26 cellular contexts compared by ENCODE assay signal in the genomic region with DNA sequence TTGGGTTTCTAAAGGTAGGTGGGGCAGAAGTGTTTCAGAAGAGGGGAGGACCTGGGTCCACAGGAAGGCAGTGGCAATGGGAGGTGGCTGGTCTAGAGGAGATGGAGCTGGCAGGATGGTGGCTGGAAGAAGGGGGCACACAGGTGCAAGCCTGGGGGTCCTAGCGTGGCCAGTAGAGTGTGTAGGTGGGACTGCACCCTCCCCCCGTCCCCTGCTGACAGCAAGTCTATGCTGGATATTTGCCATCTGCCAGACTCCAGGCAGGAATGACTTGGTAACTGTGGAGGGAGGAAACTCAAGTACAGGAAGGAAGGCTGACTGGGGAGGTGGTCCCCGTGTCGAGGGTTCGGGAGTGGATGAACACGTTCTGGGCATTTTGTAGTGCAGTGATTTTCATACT. TPM values are rescaled to one million over a fixed set of nuclear protein-coding genes. Genes with fewer than 3 reads are reported as not detected.
A peak's percentile ranks its signal among the peaks of the same experiment; 100 is the strongest.
DNase-seq lines count a peak whose midpoint lies in the region; ATAC-seq and TF ChIP-seq lines count a peak whose summit lies in the region.
"Had no signal": no experiment of that assay in that cellular context is flagged by ENCODE, and none has a peak within 500 bp of the region (broad histone marks: within the 10 kb centered on the region; RNA-seq: fewer than 3 reads in every experiment).

No MANE protein-coding gene starts in this region.

- no peak overlapping the region for H2BK12ac ChIP-seq in neuronal stem cell (ENCODE audit: low read length)

- no peak overlapping the region for H4K91ac ChIP-seq in neuronal stem cell (ENCODE audit: low read depth, low read length, poor library complexity)

- H3K4me3 Mint-ChIP-seq in HFFc6 = no peak overlapping the region
- no peak overlapping the region for H3K4me3 Mint-ChIP-seq in activated CD8-positive, alpha-beta T cell treated with anti-CD3 and anti-CD28 coated beads, Interleukin-2, amount 10 ng/mL, durations not matched to agents 7 days and 5 days
- H3K4me3 Mint-ChIP-seq: activated naive CD4-positive, alpha-beta T cell treated with anti-CD3 and anti-CD28 coated beads, Interleukin-2, amount 50 U/mL, for 24 hours; natural killer cell treated with Interleukin-12 subunit alpha and Interleukin-12 subunit beta and Interleukin-15 and Interleukin-18, amount 100 ng/mL, for 72 hours; T-helper 1 cell treated with Interleukin-12 subunit alpha and Interleukin-12 subunit beta and Interleukin-4 antibody, amounts not matched to agents 30 μg/mL and 1 μg/mL, for 36 hours; type B pancreatic cell had no signal

- H2BK15ac ChIP-seq in neuronal stem cell (ENCODE audit: low read length) = no peak overlapping the region

- H3K4ac ChIP-seq in neuronal stem cell (ENCODE audit: low read length) = no peak overlapping the region

- H3K9ac ChIP-seq in neuronal stem cell (ENCODE audit: low read depth, low read length, poor library complexity) = peak overlapping the region; percentile 77
- H3K9ac ChIP-seq: SK-N-SH had no signal

- no peak overlapping the region for H3K14ac ChIP-seq in neuronal stem cell (ENCODE audit: low read length)

- no peak overlapping the region for H4K8ac ChIP-seq in neuronal stem cell (ENCODE audit: low read depth, low read length)

- H2AFZ ChIP-seq in neuronal stem cell (ENCODE audit: low read length) = no peak overlapping the region

- no peak overlapping the region for H3K18ac ChIP-seq in neuronal stem cell (ENCODE audit: low read length)

- no peaks in the 10 kb centered on the region for H3K4me1 ChIP-seq in neuronal stem cell (ENCODE audit: control insufficient read depth in 2 of 2, insufficient read depth in 1 of 2, low read depth in 1 of 2, low read length in 2 of 2)
- H3K4me1 ChIP-seq: pancreas had no signal

- intact Hi-C loops in Right ventricle myocardium superior (cut with DNase I) = no loop called here

- H3K9me3 ChIP-seq in neuronal stem cell (replicated peaks in 1 of 2; ENCODE audit: control insufficient read depth in 2 of 2, insufficient read depth in 1 of 2, low read depth in 1 of 2, low read length in 2 of 2) = peaks cover 4 to 6% of the 10 kb centered on the region in 2 donors
- H3K9me3 ChIP-seq: pancreas, SK-N-SH had no signal

- H3K4me1 Mint-ChIP-seq in HFFc6 (ENCODE audit: low read depth) = peaks cover 17% of the 10 kb centered on the region
- H3K4me1 Mint-ChIP-seq in activated CD8-positive, alpha-beta T cell treated with anti-CD3 and anti-CD28 coated beads, Interleukin-2, amount 10 ng/mL, durations not matched to agents 7 days and 5 days (ENCODE audit: low read depth) = peaks cover 60% of the 10 kb centered on the region

- peaks cover 19% of the 10 kb centered on the region for H3K36me3 Mint-ChIP-seq in HFFc6 (ENCODE audit: low read depth)
- peaks cover 52% of the 10 kb centered on the region for H3K36me3 Mint-ChIP-seq in activated CD8-positive, alpha-beta T cell treated with anti-CD3 and anti-CD28 coated beads, Interleukin-2, amount 10 ng/mL, durations not matched to agents 7 days and 5 days (ENCODE audit: low read depth)

- H3K4me3 ChIP-seq in neuronal stem cell (ENCODE audit: low read length in 2 of 2) = peak overlapping the region in 1 of 2 donors; percentile 21
- H3K4me3 ChIP-seq: pancreas had no signal

- CTCF ChIA-PET in activated CD8-positive, alpha-beta T cell treated with anti-CD3 and anti-CD28 coated beads, Interleukin-2, amount 10 ng/mL, durations not matched to agents 7 days and 5 days (lab: Charles Lee) = no interaction called here

- H3K27ac Mint-ChIP-seq in HFFc6 = peak overlapping the region; percentile 1; the same call in 1 of the 2 replicates
- peak overlapping the region; percentile 25 for H3K27ac Mint-ChIP-seq in activated CD8-positive, alpha-beta T cell treated with anti-CD3 and anti-CD28 coated beads, Interleukin-2, amount 10 ng/mL, durations not matched to agents 7 days and 5 days
- H3K27ac Mint-ChIP-seq: activated naive CD4-positive, alpha-beta T cell treated with anti-CD3 and anti-CD28 coated beads, Interleukin-2, amount 50 U/mL, for 24 hours; T-helper 1 cell treated with Interleukin-12 subunit alpha and Interleukin-12 subunit beta and Interleukin-4 antibody, amounts not matched to agents 30 μg/mL and 1 μg/mL, for 36 hours; type B pancreatic cell had no signal

- ATAC-seq in activated CD8-positive, alpha-beta T cell treated with anti-CD3 and anti-CD28 coated beads, Interleukin-2, amount 10 ng/mL, durations not matched to agents 7 days and 5 days = no peak
- ATAC-seq in Right ventricle myocardium superior (ENCODE audit: poor library complexity) (peak; percentile 12), GM19351 (IDR thresholded peaks at IDR 0.05; ENCODE audit: unreplicated experiment) (no peak)
- ATAC-seq: HCT116; natural killer cell treated with Interleukin-12 subunit alpha and Interleukin-12 subunit beta and Interleukin-15 and Interleukin-18, amount 100 ng/mL, for 72 hours; pancreas had no signal

- H3K23ac ChIP-seq in neuronal stem cell (ENCODE audit: low read depth, low read length, poor library complexity) = no peak overlapping the region

- no peak overlapping the region for H3K27ac ChIP-seq in neuronal stem cell (replicated peaks; ENCODE audit: low read length)
- H3K27ac ChIP-seq: C4-2B, pancreas had no signal

- H2BK5ac ChIP-seq in neuronal stem cell (ENCODE audit: low read length) = no peak overlapping the region

- peaks cover 15 to 57% of the 10 kb centered on the region in 2 donors for H3K36me3 ChIP-seq in neuronal stem cell (replicated peaks in 1 of 2; ENCODE audit: control insufficient read depth in 2 of 2, insufficient read depth in 2 of 2, low read length in 2 of 2)

- H3K79me1 ChIP-seq in neuronal stem cell (ENCODE audit: low read depth, low read length) = peaks cover 5% of the 10 kb centered on the region

- H3K4me2 ChIP-seq in neuronal stem cell (ENCODE audit: insufficient read depth, low read length, poor library complexity, severe bottlenecking) = no peak overlapping the region
- H3K4me2 ChIP-seq: SK-N-SH had no signal

- no peak for TF ChIP-seq CTCF in HFFc6 (IDR thresholded peaks at IDR 0.05)

- no CpG with 5 or more reads among the region's 6 CpGs for WGBS in neuronal stem cell (ENCODE audit: extremely low coverage in 2 of 2, insufficient read length in 2 of 2, insufficient replicate concordance in 1 of 2), 2 donors

- peaks cover 0 to 2% (median 0%) of the 10 kb centered on the region in 3 experiments for H3K27me3 ChIP-seq in neuronal stem cell (ENCODE audit: control insufficient read depth in 3 of 3, insufficient read depth in 3 of 3, low read depth in 1 of 3, low read length in 3 of 3)
- H3K27me3 ChIP-seq: pancreas had no signal

- H2BK120ac ChIP-seq in neuronal stem cell (ENCODE audit: low read depth, low read length) = no peak overlapping the region

- H3K27me3 Mint-ChIP-seq in HFFc6 (ENCODE audit: insufficient read depth) = no peaks in the 10 kb centered on the region; the same call in 1 of the 2 replicates
- H3K27me3 Mint-ChIP-seq in activated CD8-positive, alpha-beta T cell treated with anti-CD3 and anti-CD28 coated beads, Interleukin-2, amount 10 ng/mL, durations not matched to agents 7 days and 5 days (ENCODE audit: low read depth) = no peaks in the 10 kb centered on the region
- H3K27me3 Mint-ChIP-seq: activated naive CD4-positive, alpha-beta T cell treated with anti-CD3 and anti-CD28 coated beads, Interleukin-2, amount 50 U/mL, for 24 hours; natural killer cell treated with Interleukin-12 subunit alpha and Interleukin-12 subunit beta and Interleukin-15 and Interleukin-18, amount 100 ng/mL, for 72 hours; type B pancreatic cell had no signal

- H3K9me3 Mint-ChIP-seq in HFFc6 = no peaks in the 10 kb centered on the region
- H3K9me3 Mint-ChIP-seq in activated CD8-positive, alpha-beta T cell treated with anti-CD3 and anti-CD28 coated beads, Interleukin-2, amount 10 ng/mL, durations not matched to agents 7 days and 5 days (ENCODE audit: insufficient read depth) = no peaks in the 10 kb centered on the region
- H3K9me3 Mint-ChIP-seq: activated naive CD4-positive, alpha-beta T cell treated with anti-CD3 and anti-CD28 coated beads, Interleukin-2, amount 50 U/mL, for 24 hours; natural killer cell treated with Interleukin-12 subunit alpha and Interleukin-12 subunit beta and Interleukin-15 and Interleukin-18, amount 100 ng/mL, for 72 hours; T-helper 1 cell treated with Interleukin-12 subunit alpha and Interleukin-12 subunit beta and Interleukin-4 antibody, amounts not matched to agents 30 μg/mL and 1 μg/mL, for 36 hours; type B pancreatic cell had no signal

- H2AK5ac ChIP-seq in neuronal stem cell (ENCODE audit: low read depth, low read length) = no peak overlapping the region

- no peak for DNase-seq in HFFc6
- no peak for DNase-seq in activated CD8-positive, alpha-beta T cell treated with anti-CD3 and anti-CD28 coated beads, Interleukin-2, amount 10 ng/mL, durations not matched to agents 7 days and 5 days
- DNase-seq in Right ventricle myocardium superior = no peak
- no peak for DNase-seq in neuronal stem cell (ENCODE audit: low spot score)
- no peak for DNase-seq in DMS53 (lab: John Stamatoyannopoulos, UW)
- no peak for DNase-seq in C1 segment of cervical spinal cord (lab: John Stamatoyannopoulos, UW)
- DNase-seq: activated CD4-positive, alpha-beta T cell treated with anti-CD3 and anti-CD28 coated beads for 4 hours; central memory CD4-positive, alpha-beta T cell; DMS79 treated with DMSO at 0.1 percent for 48 hours; KBM-7; midbrain; MM.1S; NCI-H1417; NCI-H2029 treated with DMSO at 0.1 percent for 48 hours; NCI-H345; SK-N-SH; stimulated activated CD4-positive, alpha-beta T cell treated with anti-CD3 and anti-CD28 coated beads, Interleukin-2, amount 100 ng/mL, for 48 hours; substantia nigra had no signal

- POLR2A ChIA-PET in activated CD8-positive, alpha-beta T cell treated with anti-CD3 and anti-CD28 coated beads, Interleukin-2, amount 10 ng/mL, durations not matched to agents 7 days and 5 days (lab: Charles Lee) = no interaction called here

RNA-seq across cellular contexts. Expression of a gene that starts 8.6 kb away (rescaled TPM):
- total RNA-seq in HFFc6 (2021; fragmentation: NEBNext Ultra II Directional; extraction: Animal tissue kit (Norgen Biotek cat#: 25700)) = 1 to 10 TPM; 7.0 to 9.0 (median 7.9) TPM
- 10 to 100 TPM; 14.9 to 15.0 TPM for total RNA-seq in activated CD8-positive, alpha-beta T cell treated with anti-CD3 and anti-CD28 coated beads, Interleukin-2, amount 10 ng/mL, durations not matched to agents 7 days and 5 days
- 37.5 TPM for total RNA-seq in Right ventricle myocardium superior
- 17.1 TPM for polyA plus RNA-seq in neuronal stem cell (2013, experiment 1 of 2)
- polyA plus RNA-seq in neuronal stem cell (2013, experiment 2 of 2) = 17.1 TPM

RNA-seq across cellular contexts. Expression of a gene that starts 10.8 kb away (rescaled TPM):
- 1 to 10 TPM in 1 of 6 experiments, under 1 TPM in 5; 0.17 to 1.1 (median 0.43) TPM for total RNA-seq in HFFc6 (2021; fragmentation: NEBNext Ultra II Directional; extraction: Animal tissue kit (Norgen Biotek cat#: 25700))
- total RNA-seq in activated CD8-positive, alpha-beta T cell treated with anti-CD3 and anti-CD28 coated beads, Interleukin-2, amount 10 ng/mL, durations not matched to agents 7 days and 5 days = under 1 TPM; 0.39 to 0.58 TPM
- total RNA-seq in Right ventricle myocardium superior = 39.8 TPM
- 1.2 TPM for polyA plus RNA-seq in neuronal stem cell (2013, experiment 1 of 2)
- 0.90 TPM for polyA plus RNA-seq in neuronal stem cell (2013, experiment 2 of 2)

Comparison
In these comparisons a context has a peak if more than half of its experiments do, and no peak if none do; other contexts are left out.
1. RNA of a gene that starts 10.8 kb away (total RNA-seq): 39.8 TPM in Right ventricle myocardium superior (single experiment); 0.39 to 0.58 TPM in activated CD8-positive, alpha-beta T cell treated with anti-CD3 and anti-CD28 coated beads, Interleukin-2, amount 10 ng/mL, durations not matched to agents 7 days and 5 days and 0.17 to 1.1 TPM in HFFc6; every median in the first group is over 10 times any median in the second.